Comparison of ENCODE assay signal across 1 cellular context in the genomic region with DNA sequence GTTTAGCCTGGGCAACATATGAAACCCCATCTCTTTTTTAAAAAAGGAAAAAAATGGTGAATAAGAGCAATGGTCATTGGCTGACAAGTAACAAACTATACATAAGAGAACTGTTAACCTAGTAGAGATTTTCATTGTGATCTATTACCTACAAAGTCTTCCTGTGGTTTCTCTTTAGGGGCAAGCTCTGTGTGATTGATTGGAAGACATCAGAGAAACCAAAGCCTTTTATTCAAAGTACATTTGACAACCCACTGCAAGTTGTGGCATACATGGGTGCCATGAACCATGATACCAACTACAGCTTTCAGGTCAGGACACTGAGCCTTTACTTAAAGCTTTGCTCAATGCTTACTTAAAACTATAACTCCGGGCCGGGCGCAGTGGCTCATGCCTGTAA.
TF ChIP-seq lines count a peak whose summit lies in the region.

No MANE protein-coding gene starts in this region.

TF ChIP-seq in WTC11, 78 proteins besides CTCF, POLR2A, EP300 and RAD21 (continued from another document):
- TF ChIP-seq, protein P1, sequence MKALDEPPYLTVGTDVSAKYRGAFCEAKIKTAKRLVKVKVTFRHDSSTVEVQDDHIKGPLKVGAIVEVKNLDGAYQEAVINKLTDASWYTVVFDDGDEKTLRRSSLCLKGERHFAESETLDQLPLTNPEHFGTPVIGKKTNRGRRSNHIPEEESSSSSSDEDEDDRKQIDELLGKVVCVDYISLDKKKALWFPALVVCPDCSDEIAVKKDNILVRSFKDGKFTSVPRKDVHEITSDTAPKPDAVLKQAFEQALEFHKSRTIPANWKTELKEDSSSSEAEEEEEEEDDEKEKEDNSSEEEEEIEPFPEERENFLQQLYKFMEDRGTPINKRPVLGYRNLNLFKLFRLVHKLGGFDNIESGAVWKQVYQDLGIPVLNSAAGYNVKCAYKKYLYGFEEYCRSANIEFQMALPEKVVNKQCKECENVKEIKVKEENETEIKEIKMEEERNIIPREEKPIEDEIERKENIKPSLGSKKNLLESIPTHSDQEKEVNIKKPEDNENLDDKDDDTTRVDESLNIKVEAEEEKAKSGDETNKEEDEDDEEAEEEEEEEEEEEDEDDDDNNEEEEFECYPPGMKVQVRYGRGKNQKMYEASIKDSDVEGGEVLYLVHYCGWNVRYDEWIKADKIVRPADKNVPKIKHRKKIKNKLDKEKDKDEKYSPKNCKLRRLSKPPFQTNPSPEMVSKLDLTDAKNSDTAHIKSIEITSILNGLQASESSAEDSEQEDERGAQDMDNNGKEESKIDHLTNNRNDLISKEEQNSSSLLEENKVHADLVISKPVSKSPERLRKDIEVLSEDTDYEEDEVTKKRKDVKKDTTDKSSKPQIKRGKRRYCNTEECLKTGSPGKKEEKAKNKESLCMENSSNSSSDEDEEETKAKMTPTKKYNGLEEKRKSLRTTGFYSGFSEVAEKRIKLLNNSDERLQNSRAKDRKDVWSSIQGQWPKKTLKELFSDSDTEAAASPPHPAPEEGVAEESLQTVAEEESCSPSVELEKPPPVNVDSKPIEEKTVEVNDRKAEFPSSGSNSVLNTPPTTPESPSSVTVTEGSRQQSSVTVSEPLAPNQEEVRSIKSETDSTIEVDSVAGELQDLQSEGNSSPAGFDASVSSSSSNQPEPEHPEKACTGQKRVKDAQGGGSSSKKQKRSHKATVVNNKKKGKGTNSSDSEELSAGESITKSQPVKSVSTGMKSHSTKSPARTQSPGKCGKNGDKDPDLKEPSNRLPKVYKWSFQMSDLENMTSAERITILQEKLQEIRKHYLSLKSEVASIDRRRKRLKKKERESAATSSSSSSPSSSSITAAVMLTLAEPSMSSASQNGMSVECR (CRISPR knock-in tag; IDR thresholded peaks at IDR 0.05; ENCODE audit: borderline replicate concordance), result no peak
